Comparison of ENCODE assay signal across 13 cellular contexts in genomic region chr16:9761870-9762269, GRCh38.
"Had no signal": no experiment of that assay in that cellular context is flagged by ENCODE, and none has a peak within 500 bp of the region (broad histone marks: within the 10 kb centered on the region; RNA-seq: fewer than 3 reads in every experiment).

No MANE protein-coding gene starts in this region.

- H3K4me1 ChIP-seq: esophagus squamous epithelium, foreskin keratinocyte, right lobe of liver, tibial nerve, upper lobe of right lung had no signal

- DNase-seq: esophagus squamous epithelium; foreskin keratinocyte; mammary epithelial cell; natural killer cell; ovary; right lobe of liver; stimulated activated CD4-positive, alpha-beta T cell treated with anti-CD3 and anti-CD28 coated beads, Interleukin-4, amount 100 ng/mL, for 1 hour; stimulated activated CD8-positive, alpha-beta memory T cell treated with anti-CD3 and anti-CD28 coated beads, Interleukin-4, amount 100 ng/mL, for 48 hours; stimulated activated naive CD8-positive, alpha-beta T cell treated with anti-CD3 and anti-CD28 coated beads, Interleukin-15, Interleukin-2, amounts not matched to agents 100 U/mL and 50 U/mL, for 24 hours; upper lobe of right lung had no signal

- H3K9me3 ChIP-seq: esophagus squamous epithelium, ovary, right lobe of liver, tibial nerve, upper lobe of right lung had no signal

- H3K27ac ChIP-seq: esophagus squamous epithelium, foreskin keratinocyte, hepatocyte, ovary, right lobe of liver, tibial nerve, upper lobe of right lung had no signal

- H3K4me3 ChIP-seq: esophagus squamous epithelium, hepatocyte, ovary, right lobe of liver, tibial nerve, upper lobe of right lung had no signal

- ATAC-seq: foreskin keratinocyte; natural killer cell; right lobe of liver; stimulated activated effector memory CD8-positive, alpha-beta T cell treated with anti-CD3 and anti-CD28 coated beads, Interleukin-12 subunit alpha, Interleukin-12 subunit beta, amount 100 ng/mL, for 72 hours; stimulated activated naive CD8-positive, alpha-beta T cell treated with anti-CD3 and anti-CD28 coated beads, Interleukin-15, Interleukin-2, amounts not matched to agents 100 U/mL and 50 U/mL, for 24 hours; upper lobe of right lung had no signal

- H2AFZ ChIP-seq: hepatocyte had no signal

- H3K4me2 ChIP-seq: hepatocyte had no signal

- H3K27me3 ChIP-seq: esophagus squamous epithelium, foreskin keratinocyte, ovary, right lobe of liver, tibial nerve, upper lobe of right lung had no signal

- H3K79me2 ChIP-seq: hepatocyte had no signal

- H3K36me3 ChIP-seq: esophagus squamous epithelium, ovary, right lobe of liver, tibial nerve, upper lobe of right lung had no signal
